In the genomic region with DNA sequence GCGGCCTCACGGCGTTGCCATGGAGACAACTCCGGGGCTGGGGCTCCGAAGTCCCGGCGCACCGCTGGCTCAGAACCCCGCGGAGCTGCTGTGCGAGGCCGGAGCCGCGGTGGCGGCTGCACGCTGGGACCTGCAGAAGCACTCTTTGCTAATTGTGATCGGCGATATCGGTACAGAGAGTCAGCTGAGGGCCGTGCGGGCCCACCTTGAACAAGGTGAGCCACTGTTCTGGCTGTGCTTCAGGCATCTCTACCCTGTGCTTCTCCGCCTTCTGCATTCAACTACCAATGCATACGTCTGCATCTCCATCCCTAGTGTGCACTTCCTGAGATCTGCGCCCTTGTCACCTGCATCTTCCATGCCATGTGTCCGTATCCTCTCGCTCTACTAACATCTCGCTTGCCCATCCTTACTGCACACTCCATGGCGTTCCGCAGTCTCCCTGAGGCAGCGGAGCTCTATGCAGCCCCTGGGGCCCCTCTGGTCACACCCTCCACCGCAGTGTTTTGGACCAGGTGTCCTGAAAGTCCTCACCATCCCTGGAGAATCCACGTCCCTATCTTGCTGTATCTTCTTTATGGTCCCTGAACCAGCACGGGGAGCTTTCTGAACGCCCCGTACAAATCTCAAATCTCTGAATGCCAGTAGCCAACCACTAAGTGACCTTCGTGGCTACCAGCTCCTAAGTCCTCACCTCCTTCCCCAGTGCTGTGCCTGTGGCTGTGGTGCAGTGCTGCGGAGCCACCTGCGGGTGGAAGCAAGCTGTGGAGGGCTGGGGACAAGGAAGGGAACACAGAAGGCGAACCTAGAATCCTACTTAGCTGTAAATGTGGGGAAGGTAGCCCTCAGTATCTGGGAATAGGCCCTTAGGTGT, we compare ENCODE assay signal across 8 cellular contexts. TPM values are rescaled to one million over a fixed set of nuclear protein-coding genes. Genes with fewer than 3 reads are reported as not detected.
DNase-seq lines count a peak whose midpoint lies in the region; ATAC-seq and TF ChIP-seq lines count a peak whose summit lies in the region.

No MANE protein-coding gene starts in this region.

- no peaks in the 10 kb centered on the region for H3K36me3 Mint-ChIP-seq in natural killer cell

- H3K4me1 ChIP-seq in ectodermal cell (ENCODE audit: control insufficient read depth, insufficient read depth, low read length) = peaks cover 30% of the 10 kb centered on the region

- no peak overlapping the region for H3K27ac ChIP-seq in ectodermal cell (ENCODE audit: insufficient read depth, low read depth, low read length, poor library complexity, severe bottlenecking)

- H3K9me3 ChIP-seq in ectodermal cell (ENCODE audit: control insufficient read depth, low read length) = no peaks in the 10 kb centered on the region

- peak; percentile 48 for ATAC-seq in SK-N-SH treated with all-trans-retinoic acid at 6 μM for 48 hours
- ATAC-seq in natural killer cell = no peak
- ATAC-seq in HG02981 (IDR thresholded peaks at IDR 0.05; ENCODE audit: unreplicated experiment) = no peak

- H3K4me3 Mint-ChIP-seq in natural killer cell = peak overlapping the region; percentile 88

- H3K4me3 ChIP-seq in ectodermal cell (ENCODE audit: insufficient read depth, low read depth, low read length) = peak overlapping the region; percentile 66

- H3K36me3 ChIP-seq in ectodermal cell (ENCODE audit: control insufficient read depth, insufficient read depth, low read length) = no peaks in the 10 kb centered on the region

- peaks cover 23% of the 10 kb centered on the region in 2 donors for H3K4me1 Mint-ChIP-seq in natural killer cell

- peak overlapping the region; percentile 85 to 99 for H3K27ac Mint-ChIP-seq in natural killer cell

- DNase-seq in DMS 273 (lab: John Stamatoyannopoulos, UW; ENCODE audit: unreplicated experiment) (peak; percentile 53), DMS 273 treated with DMSO at 0.1 percent for 48 hours (lab: John Stamatoyannopoulos, UW) (no peak), HT-29 (ENCODE audit: low spot score) (peak; percentile 61), natural killer cell (no peak), CD1c-positive myeloid dendritic cell (ENCODE audit: extremely low spot score) (no peak)

- peaks cover 8 to 27% of the 10 kb centered on the region in 2 donors for H3K27me3 Mint-ChIP-seq in natural killer cell (ENCODE audit: low read depth in 2 of 2)

- TF ChIP-seq CTCF in natural killer cell (IDR thresholded peaks at IDR 0.05) = no peak

- H3K27me3 ChIP-seq in ectodermal cell (ENCODE audit: control insufficient read depth, insufficient read depth, low read length, poor library complexity, severe bottlenecking) = no peaks in the 10 kb centered on the region

- no peaks in the 10 kb centered on the region for H3K9me3 Mint-ChIP-seq in natural killer cell

- intact Hi-C loops in natural killer cell (cut with micrococcal nuclease) = loop anchor here (5.0 kb wide), 1 partner anchor 134 kb away; no protein-coding TSS in a partner anchor

- WGBS in ectodermal cell, 2 experiments = 7 to 8% methylated on average over 39 of the region's 39 CpGs

TF ChIP-seq in SK-N-SH treated with all-trans-retinoic acid at 6 μM for 48 hours, 23 proteins besides CTCF, POLR2A, EP300 and RAD21:
- TF ChIP-seq TOX (CRISPR knock-in tag; IDR thresholded peaks at IDR 0.05; ENCODE audit: borderline replicate concordance) (no peak), CSDC2 (CRISPR knock-in tag; IDR thresholded peaks at IDR 0.05) (no peak), TCF4 (CRISPR knock-in tag; IDR thresholded peaks at IDR 0.05; ENCODE audit: borderline replicate concordance) (no peak), PATZ1 (CRISPR knock-in tag; IDR thresholded peaks at IDR 0.05; ENCODE audit: borderline replicate concordance) (no peak), BACH2 (CRISPR knock-in tag; IDR thresholded peaks at IDR 0.05; ENCODE audit: borderline replicate concordance) (no peak)
- TF ChIP-seq, protein P1, sequence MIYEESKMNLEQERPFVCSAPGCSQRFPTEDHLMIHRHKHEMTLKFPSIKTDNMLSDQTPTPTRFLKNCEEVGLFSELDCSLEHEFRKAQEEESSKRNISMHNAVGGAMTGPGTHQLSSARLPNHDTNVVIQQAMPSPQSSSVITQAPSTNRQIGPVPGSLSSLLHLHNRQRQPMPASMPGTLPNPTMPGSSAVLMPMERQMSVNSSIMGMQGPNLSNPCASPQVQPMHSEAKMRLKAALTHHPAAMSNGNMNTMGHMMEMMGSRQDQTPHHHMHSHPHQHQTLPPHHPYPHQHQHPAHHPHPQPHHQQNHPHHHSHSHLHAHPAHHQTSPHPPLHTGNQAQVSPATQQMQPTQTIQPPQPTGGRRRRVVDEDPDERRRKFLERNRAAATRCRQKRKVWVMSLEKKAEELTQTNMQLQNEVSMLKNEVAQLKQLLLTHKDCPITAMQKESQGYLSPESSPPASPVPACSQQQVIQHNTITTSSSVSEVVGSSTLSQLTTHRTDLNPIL (CRISPR knock-in tag; IDR thresholded peaks at IDR 0.05; ENCODE audit: low read depth) = no peak

RNA-seq across cellular contexts. Expression of gene MAP1A, which starts 6.2 kb away (rescaled TPM):
- 0.46 and 0.50 TPM in 2 replicates for total RNA-seq in HT-29 (2014; rRNA removed; shearing (Covaris generic))
- 16.3 TPM for polyA plus RNA-seq in ectodermal cell (2013, experiment 1 of 4)
- polyA plus RNA-seq in ectodermal cell (2013, experiment 2 of 4) = 18.3 TPM
- 12.9 TPM for polyA plus RNA-seq in ectodermal cell (2013, experiment 3 of 4)
- polyA plus RNA-seq in ectodermal cell (2013, experiment 4 of 4) = 15.3 TPM
- total RNA-seq in natural killer cell = 1 to 10 TPM in 1 of 3 donors, under 1 TPM in 2; 0.72 to 2.2 (median 0.98) TPM

RNA-seq across cellular contexts. Expression of gene TP53BP1, which starts 18.3 kb away (rescaled TPM):
- total RNA-seq in HT-29 (2014; rRNA removed; shearing (Covaris generic)) = 38.1 and 39.4 TPM in 2 replicates
- polyA plus RNA-seq in ectodermal cell (2013, experiment 1 of 4) = 88.3 TPM
- polyA plus RNA-seq in ectodermal cell (2013, experiment 2 of 4) = 101 TPM
- polyA plus RNA-seq in ectodermal cell (2013, experiment 3 of 4) = 61.1 TPM
- 65.0 TPM for polyA plus RNA-seq in ectodermal cell (2013, experiment 4 of 4)
- total RNA-seq in natural killer cell = 10 to 100 TPM; 27.9 to 32.9 (median 31.5) TPM

Comparison
In these comparisons a context has a peak if more than half of its experiments do, and no peak if none do; other contexts are left out.
1. DNase-seq: peak in DMS 273 (single experiment) and HT-29 (single experiment); none in DMS 273 treated with DMSO at 0.1 percent for 48 hours (single experiment), natural killer cell (single experiment) and CD1c-positive myeloid dendritic cell (single experiment).